29 cellular contexts compared by ENCODE assay signal in genomic region chr5:130627145-130627544, GRCh38.
"Had no signal": no experiment of that assay in that cellular context is flagged by ENCODE, and none has a peak within 500 bp of the region (broad histone marks: within the 10 kb centered on the region; RNA-seq: fewer than 3 reads in every experiment).

No MANE protein-coding gene starts in this region.

- H3K27me3 ChIP-seq: stomach, suprapubic skin, testis, thyroid gland, tibial artery, tibial nerve, transverse colon, upper lobe of left lung, upper lobe of right lung, uterus, vagina had no signal

- FAIRE-seq: urothelium cell line had no signal

- H3K4me3 ChIP-seq: stomach, suprapubic skin, testis, thoracic aorta, thyroid gland, tibial artery, tibial nerve, transverse colon, upper lobe of left lung, upper lobe of right lung, uterus, vagina had no signal

- H3K4me3 Mint-ChIP-seq: stimulated activated effector memory CD8-positive, alpha-beta T cell treated with anti-CD3 and anti-CD28 coated beads, Interleukin-12 subunit alpha, Interleukin-12 subunit beta, amount 100 ng/mL, for 72 hours; stimulated activated memory B cell treated with anti-CD40 and anti-IgM and Interleukin-4, amounts not matched to agents 10 μg/mL and 1 μg/mL and 100 μg/mL, for 72 hours; stimulated activated naive B cell treated with anti-CD40 and anti-IgM and Interleukin-4, amounts not matched to agents 10 μg/mL and 1 μg/mL and 100 μg/mL, for 72 hours; stimulated activated naive CD8-positive, alpha-beta T cell treated with anti-CD3 and anti-CD28 coated beads, Interleukin-15, amount 100 ng/mL, for 72 hours; stimulated activated naive CD8-positive, alpha-beta T cell treated with anti-CD3 and anti-CD28 coated beads, Interleukin-15, Interleukin-2, amounts not matched to agents 100 ng/mL and 50 ng/mL, for 24 hours; type B pancreatic cell had no signal

- H3K4me1 Mint-ChIP-seq: stimulated activated effector memory CD8-positive, alpha-beta T cell treated with anti-CD3 and anti-CD28 coated beads, Interleukin-12 subunit alpha, Interleukin-12 subunit beta, amount 100 ng/mL, for 72 hours; stimulated activated memory B cell treated with anti-CD40 and anti-IgM and Interleukin-4, amounts not matched to agents 10 μg/mL and 1 μg/mL and 100 μg/mL, for 72 hours; stimulated activated naive B cell treated with anti-CD40 and anti-IgM and Interleukin-4, amounts not matched to agents 10 μg/mL and 1 μg/mL and 100 μg/mL, for 72 hours; stimulated activated naive CD8-positive, alpha-beta T cell treated with anti-CD3 and anti-CD28 coated beads, Interleukin-15, amount 100 ng/mL, for 72 hours had no signal

- H3K27ac ChIP-seq: stomach, suprapubic skin, testis, thoracic aorta, thyroid gland, tibial artery, tibial nerve, transverse colon, upper lobe of left lung, upper lobe of right lung, uterus, vagina had no signal

- H3K36me3 Mint-ChIP-seq: stimulated activated effector memory CD8-positive, alpha-beta T cell treated with anti-CD3 and anti-CD28 coated beads, Interleukin-12 subunit alpha, Interleukin-12 subunit beta, amount 100 ng/mL, for 72 hours; stimulated activated memory B cell treated with anti-CD40 and anti-IgM and Interleukin-4, amounts not matched to agents 10 μg/mL and 1 μg/mL and 100 μg/mL, for 72 hours; stimulated activated naive B cell treated with anti-CD40 and anti-IgM and Interleukin-4, amounts not matched to agents 10 μg/mL and 1 μg/mL and 100 μg/mL, for 72 hours; type B pancreatic cell had no signal

- H3K27ac Mint-ChIP-seq: stimulated activated effector memory CD8-positive, alpha-beta T cell treated with anti-CD3 and anti-CD28 coated beads, Interleukin-12 subunit alpha, Interleukin-12 subunit beta, amount 100 ng/mL, for 72 hours; stimulated activated memory B cell treated with anti-CD40 and anti-IgM and Interleukin-4, amounts not matched to agents 10 μg/mL and 1 μg/mL and 100 μg/mL, for 72 hours; stimulated activated naive B cell treated with anti-CD40 and anti-IgM and Interleukin-4, amounts not matched to agents 10 μg/mL and 1 μg/mL and 100 μg/mL, for 72 hours; stimulated activated naive CD8-positive, alpha-beta T cell treated with anti-CD3 and anti-CD28 coated beads, Interleukin-15, amount 100 ng/mL, for 72 hours; stimulated activated naive CD8-positive, alpha-beta T cell treated with anti-CD3 and anti-CD28 coated beads, Interleukin-15, Interleukin-2, amounts not matched to agents 100 ng/mL and 50 ng/mL, for 24 hours; type B pancreatic cell had no signal

- H3K9me3 ChIP-seq: testis, thyroid gland, upper lobe of right lung, vagina had no signal

- H3K27me3 Mint-ChIP-seq: stimulated activated memory B cell treated with anti-CD40 and anti-IgM and Interleukin-4, amounts not matched to agents 10 μg/mL and 1 μg/mL and 100 μg/mL, for 72 hours; stimulated activated naive B cell treated with anti-CD40 and anti-IgM and Interleukin-4, amounts not matched to agents 10 μg/mL and 1 μg/mL and 100 μg/mL, for 72 hours; stimulated activated naive CD8-positive, alpha-beta T cell treated with anti-CD3 and anti-CD28 coated beads, Interleukin-15, amount 100 ng/mL, for 72 hours; type B pancreatic cell had no signal

- H3K36me3 ChIP-seq: stomach, suprapubic skin, thoracic aorta, thyroid gland, tibial artery, tibial nerve, transverse colon, upper lobe of left lung, upper lobe of right lung, uterus, vagina had no signal

- DNase-seq: stimulated activated CD4-positive, alpha-beta T cell treated with anti-CD3 and anti-CD28 coated beads, Interleukin-2, amount 100 ng/mL, for 48 hours; stimulated activated CD4-positive, alpha-beta T cell treated with anti-CD3 and anti-CD28 coated beads, Interleukin-4, amount 100 ng/mL, for 1 hour; stimulated activated CD4-positive, alpha-beta T cell treated with anti-CD3 and anti-CD28 coated beads, Interleukin-4, amount 100 ng/mL, for 24 hours; stimulated activated CD4-positive, alpha-beta T cell treated with anti-CD3 and anti-CD28 coated beads, Interleukin-4, amount 100 ng/mL, for 4 hours; stimulated activated CD8-positive, alpha-beta memory T cell treated with anti-CD3 and anti-CD28 coated beads, Interleukin-4, amount 100 ng/mL, for 48 hours; stimulated activated naive B cell treated with anti-CD40 and anti-IgM and Interleukin-4, amounts not matched to agents 10 μg/mL and 1 μg/mL and 100 μg/mL, for 72 hours; stimulated activated naive CD4-positive, alpha-beta T cell; stimulated activated naive CD4-positive, alpha-beta T cell treated with Interleukin-2 at 50 U/mL for 16 hours; stimulated activated naive CD8-positive, alpha-beta T cell treated with anti-CD3 and anti-CD28 coated beads, Interleukin-15, amount 100 ng/mL, for 72 hours; stimulated activated naive CD8-positive, alpha-beta T cell treated with anti-CD3 and anti-CD28 coated beads, Interleukin-15, Interleukin-2, amounts not matched to agents 100 U/mL and 50 U/mL, for 24 hours; stomach; substantia nigra; testis; thyroid gland; tibial artery; transverse colon; trophoblast cell; upper lobe of left lung; upper lobe of right lung; uterus had no signal

- H3K4me1 ChIP-seq: stomach, suprapubic skin, testis, thyroid gland, tibial artery, tibial nerve, transverse colon, upper lobe of left lung, upper lobe of right lung, uterus, vagina had no signal

- ATAC-seq: stimulated activated effector memory CD8-positive, alpha-beta T cell treated with anti-CD3 and anti-CD28 coated beads, Interleukin-12 subunit alpha, Interleukin-12 subunit beta, amount 100 ng/mL, for 72 hours; stimulated activated memory B cell treated with anti-CD40 and anti-IgM and Interleukin-4, amounts not matched to agents 10 μg/mL and 1 μg/mL and 100 μg/mL, for 72 hours; stimulated activated naive B cell treated with anti-CD40 and anti-IgM and Interleukin-4, amounts not matched to agents 10 μg/mL and 1 μg/mL and 100 μg/mL, for 72 hours; stimulated activated naive CD8-positive, alpha-beta T cell treated with anti-CD3 and anti-CD28 coated beads, Interleukin-15, amount 100 ng/mL, for 72 hours; stimulated activated naive CD8-positive, alpha-beta T cell treated with anti-CD3 and anti-CD28 coated beads, Interleukin-15, Interleukin-2, amounts not matched to agents 100 U/mL and 50 U/mL, for 24 hours; upper lobe of right lung had no signal
